In the genomic region with DNA sequence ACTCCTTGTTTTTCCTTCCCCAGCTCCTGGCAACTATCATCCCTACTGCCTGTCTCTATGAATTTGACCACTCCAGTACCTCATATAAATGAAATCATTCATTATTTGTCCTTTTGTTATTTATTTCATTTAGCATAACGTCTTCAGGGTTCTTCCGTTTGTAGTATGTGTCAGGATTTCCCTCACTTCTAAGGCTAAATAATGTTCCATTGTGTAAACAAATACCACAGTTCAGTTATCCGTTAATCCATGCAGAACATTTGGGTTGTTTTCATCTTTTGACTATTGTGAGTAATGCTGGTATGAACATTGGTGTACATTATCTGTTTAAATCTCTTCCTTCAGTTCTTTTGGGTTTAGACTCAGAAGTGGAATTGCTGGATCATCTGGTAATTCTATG, we compare ENCODE assay signal across 28 cellular contexts.
A peak's percentile ranks its signal among the peaks of the same experiment; 100 is the strongest.
DNase-seq lines count a peak whose midpoint lies in the region; ATAC-seq lines count a peak whose summit lies in the region.
"Had no signal": no experiment of that assay in that cellular context is flagged by ENCODE, and none has a peak within 500 bp of the region (broad histone marks: within the 10 kb centered on the region; RNA-seq: fewer than 3 reads in every experiment).

No MANE protein-coding gene starts in this region.

- peak; percentile 53 for ATAC-seq in GM19397 (IDR thresholded peaks at IDR 0.05; ENCODE audit: unreplicated experiment)
- peak; percentile 87 for ATAC-seq in HG03354 (IDR thresholded peaks at IDR 0.05; ENCODE audit: poor library complexity, severe bottlenecking, unreplicated experiment)
- ATAC-seq: activated CD8-positive, alpha-beta T cell treated with anti-CD3 and anti-CD28 coated beads, Interleukin-2, amount 10 ng/mL, durations not matched to agents 7 days and 5 days; left lobe of liver had no signal

- DNase-seq in ACHN (peak; percentile 86), foreskin melanocyte (peak; percentile 91), HuH-7 (ENCODE audit: low spot score) (no peak), HPDE6-E6E7 (ENCODE audit: extremely low spot score) (no peak), GM19240 (ENCODE audit: insufficient read length, low spot score) (no peak), NCI-H69 (lab: John Stamatoyannopoulos, UW) (no peak)
- DNase-seq: 8988T; activated CD4-positive, CD25-positive, alpha-beta regulatory T cell treated with anti-CD3 and anti-CD28 coated beads, Interleukin-2, amount 50 U/mL, for 72 hours; activated CD8-positive, alpha-beta T cell treated with anti-CD3 and anti-CD28 coated beads, Interleukin-2, amount 10 ng/mL, durations not matched to agents 7 days and 5 days; activated effector memory CD4-positive, alpha-beta T cell treated with Interleukin-2 at 50 U/mL for 16 hours; activated naive CD8-positive, alpha-beta T cell treated with anti-CD3 and anti-CD28 coated beads, Interleukin-2, amount 10 ng/mL, durations not matched to agents 7 days and 5 days; activated T-cell treated with anti-CD3 and anti-CD28 coated beads for 4 hours; AML-193; CD4-positive, alpha-beta memory T cell; dermis blood vessel endothelial cell; DMS79 treated with DMSO at 0.1 percent for 48 hours; H7; mesendoderm; NCI-H1694; NCI-H2171; NCI-H524 treated with DMSO at 0.1 percent for 48 hours; occipital lobe; Peyer's patch; small intestine; T-helper 1 cell had no signal

- in situ Hi-C loops in ACHN (cut with HindIII; ENCODE audit: low pct_ligation_motif_present, low pct_unique_long_range_greater_than_20kb, low sequenced_read_pairs): no loop called here

Comparison
In these comparisons a context has a peak if more than half of its experiments do, and no peak if none do; other contexts are left out.
1. DNase-seq: peak in ACHN (single experiment) and foreskin melanocyte (single experiment); none in HuH-7 (single experiment), HPDE6-E6E7 (single experiment), GM19240 (single experiment) and NCI-H69 (single experiment).